13 cellular contexts compared by ENCODE assay signal in genomic region chr6:159971341-159972178, GRCh38. TPM values are rescaled to one million over a fixed set of nuclear protein-coding genes. Genes with fewer than 3 reads are reported as not detected.
DNase-seq lines count a peak whose midpoint lies in the region; ATAC-seq, FAIRE-seq and TF ChIP-seq lines count a peak whose summit lies in the region.
"Had no signal": no experiment of that assay in that cellular context is flagged by ENCODE, and none has a peak within 500 bp of the region (broad histone marks: within the 10 kb centered on the region; RNA-seq: fewer than 3 reads in every experiment).

No MANE protein-coding gene starts in this region.

- H3K4me1 Mint-ChIP-seq in stimulated activated naive CD8-positive, alpha-beta T cell treated with anti-CD3 and anti-CD28 coated beads, Interleukin-15, Interleukin-2, amounts not matched to agents 100 ng/mL and 50 ng/mL, for 24 hours (ENCODE audit: low read depth) = peaks cover 73% of the 10 kb centered on the region
- H3K4me1 Mint-ChIP-seq in activated naive CD8-positive, alpha-beta T cell treated with anti-CD3 and anti-CD28 coated beads, Interleukin-2, amount 10 ng/mL, durations not matched to agents 7 days and 5 days = peaks cover 54% of the 10 kb centered on the region
- peaks cover 35 to 48% (median 47%) of the 10 kb centered on the region in 3 donors for H3K4me1 Mint-ChIP-seq in naive B cell

- WGBS in pancreas, 2 donors = 85 to 93% methylated on average over 12 of the region's 12 CpGs
- 92 to 98% methylated on average over 8 to 12 of the region's 12 CpGs for WGBS in transverse colon (ENCODE audit: low coverage in 1 of 2), 2 donors

- H3K4me1 ChIP-seq in pancreas (peaks cover 3 to 25% (median 15%) of the 10 kb centered on the region in 3 donors), transverse colon (peaks cover 4 to 65% (median 23%) of the 10 kb centered on the region in 4 donors)

- TF ChIP-seq CTCF in pancreas (IDR thresholded peaks at IDR 0.05) (no peak), transverse colon (IDR thresholded peaks at IDR 0.05) (no peak)

- TF ChIP-seq EP300 in transverse colon (IDR thresholded peaks at IDR 0.05; ENCODE audit: low read depth) = no peak

- H3K27me3 ChIP-seq in pancreas (no peaks in the 10 kb centered on the region), transverse colon (no peaks in the 10 kb centered on the region)
- H3K27me3 ChIP-seq: right atrium auricular region had no signal

- intact Hi-C loops in pancreas (cut with DNase I) = loop anchor here in 1 of 3 donors (10.0 kb wide), 1 partner anchor 53 kb away; no protein-coding TSS in a partner anchor
- intact Hi-C loops in transverse colon (cut with DNase I; ENCODE audit: low total_unique reads) = no loop called here

- in situ Hi-C loops in transverse colon (cut with MboI; ENCODE audit: low pct_ligation_motif_present in 1 of 4, low pct_unique_long_range_greater_than_20kb in 1 of 4, low sequenced_read_pairs in 3 of 4) = loop anchor here in 1 of 4 donors (25.0 kb wide), 1 partner anchor 284 kb away; the partner anchor contains the start of gene SOD2

- POLR2A ChIA-PET in activated naive CD8-positive, alpha-beta T cell treated with anti-CD3 and anti-CD28 coated beads, Interleukin-2, amount 10 ng/mL, durations not matched to agents 7 days and 5 days (lab: Charles Lee) = interaction anchor here (1.6 to 2.4 kb wide), 2 partner anchors 10 to 245 kb away, joined by 4 to 17 read pairs; partner anchors contain the start of gene WTAP

- H3K27ac ChIP-seq in pancreas = no peak overlapping the region
- no peak overlapping the region for H3K27ac ChIP-seq in transverse colon

- H3K9me3 Mint-ChIP-seq in stimulated activated naive CD8-positive, alpha-beta T cell treated with anti-CD3 and anti-CD28 coated beads, Interleukin-15, Interleukin-2, amounts not matched to agents 100 ng/mL and 50 ng/mL, for 24 hours = no peaks in the 10 kb centered on the region
- H3K9me3 Mint-ChIP-seq in activated naive CD8-positive, alpha-beta T cell treated with anti-CD3 and anti-CD28 coated beads, Interleukin-2, amount 10 ng/mL, durations not matched to agents 7 days and 5 days = no peaks in the 10 kb centered on the region
- no peaks in the 10 kb centered on the region for H3K9me3 Mint-ChIP-seq in naive B cell

- H3K27me3 Mint-ChIP-seq in stimulated activated naive CD8-positive, alpha-beta T cell treated with anti-CD3 and anti-CD28 coated beads, Interleukin-15, Interleukin-2, amounts not matched to agents 100 ng/mL and 50 ng/mL, for 24 hours = no peaks in the 10 kb centered on the region
- peaks cover under 1% of the 10 kb centered on the region for H3K27me3 Mint-ChIP-seq in activated naive CD8-positive, alpha-beta T cell treated with anti-CD3 and anti-CD28 coated beads, Interleukin-2, amount 10 ng/mL, durations not matched to agents 7 days and 5 days
- no peaks in the 10 kb centered on the region for H3K27me3 Mint-ChIP-seq in naive B cell

- H3K4me3 ChIP-seq in pancreas (no peak overlapping the region), transverse colon (no peak overlapping the region)
- H3K4me3 ChIP-seq: right atrium auricular region had no signal

- H3K36me3 ChIP-seq in pancreas (no peaks in the 10 kb centered on the region), transverse colon (no peaks in the 10 kb centered on the region)
- H3K36me3 ChIP-seq: right atrium auricular region had no signal

- peaks cover 54% of the 10 kb centered on the region for H3K36me3 Mint-ChIP-seq in stimulated activated naive CD8-positive, alpha-beta T cell treated with anti-CD3 and anti-CD28 coated beads, Interleukin-15, Interleukin-2, amounts not matched to agents 100 ng/mL and 50 ng/mL, for 24 hours (ENCODE audit: low read depth)
- H3K36me3 Mint-ChIP-seq in activated naive CD8-positive, alpha-beta T cell treated with anti-CD3 and anti-CD28 coated beads, Interleukin-2, amount 10 ng/mL, durations not matched to agents 7 days and 5 days = peaks cover 3% of the 10 kb centered on the region
- no peaks in the 10 kb centered on the region for H3K36me3 Mint-ChIP-seq in naive B cell

- no peak for ATAC-seq in stimulated activated naive CD8-positive, alpha-beta T cell treated with anti-CD3 and anti-CD28 coated beads, Interleukin-15, Interleukin-2, amounts not matched to agents 100 U/mL and 50 U/mL, for 24 hours
- no peak for ATAC-seq in activated naive CD8-positive, alpha-beta T cell treated with anti-CD3 and anti-CD28 coated beads, Interleukin-2, amount 10 ng/mL, durations not matched to agents 7 days and 5 days (ENCODE audit: low read depth)
- ATAC-seq in naive B cell (ENCODE audit: low read depth in 2 of 2) = no peak
- no peak for ATAC-seq in pancreas
- ATAC-seq in HG03432 (IDR thresholded peaks at IDR 0.05; ENCODE audit: unreplicated experiment) = no peak

- no peak for FAIRE-seq in pancreas (lab: Jason Lieb, UNC)
- FAIRE-seq: G401.6 had no signal

- no peak for DNase-seq in stimulated activated naive CD8-positive, alpha-beta T cell treated with anti-CD3 and anti-CD28 coated beads, Interleukin-15, Interleukin-2, amounts not matched to agents 100 U/mL and 50 U/mL, for 24 hours
- no peak for DNase-seq in activated naive CD8-positive, alpha-beta T cell treated with anti-CD3 and anti-CD28 coated beads, Interleukin-2, amount 10 ng/mL, durations not matched to agents 7 days and 5 days
- DNase-seq in naive B cell (no peak), Kasumi-1 (lab: John Stamatoyannopoulos, UW) (no peak), pancreas (no peak), transverse colon (no peak)
- DNase-seq: activated gamma-delta T cell treated with Interleukin-2 at 50 U/mL for 16 hours, AML-193, NCI-H1092 treated with DMSO at 0.1 percent for 48 hours had no signal

- H3K9me3 ChIP-seq in pancreas (no peaks in the 10 kb centered on the region), transverse colon (no peaks in the 10 kb centered on the region)
- H3K9me3 ChIP-seq: right atrium auricular region had no signal

- H3K27ac Mint-ChIP-seq in stimulated activated naive CD8-positive, alpha-beta T cell treated with anti-CD3 and anti-CD28 coated beads, Interleukin-15, Interleukin-2, amounts not matched to agents 100 ng/mL and 50 ng/mL, for 24 hours = peak overlapping the region; percentile 93
- no peak overlapping the region for H3K27ac Mint-ChIP-seq in activated naive CD8-positive, alpha-beta T cell treated with anti-CD3 and anti-CD28 coated beads, Interleukin-2, amount 10 ng/mL, durations not matched to agents 7 days and 5 days
- H3K27ac Mint-ChIP-seq in naive B cell = peak overlapping the region in 2 of 6 donors; percentile 27 to 37

- no peak for TF ChIP-seq POLR2A in transverse colon (IDR thresholded peaks at IDR 0.05)

- H3K4me3 Mint-ChIP-seq in stimulated activated naive CD8-positive, alpha-beta T cell treated with anti-CD3 and anti-CD28 coated beads, Interleukin-15, Interleukin-2, amounts not matched to agents 100 ng/mL and 50 ng/mL, for 24 hours = peak overlapping the region; percentile 98
- H3K4me3 Mint-ChIP-seq in activated naive CD8-positive, alpha-beta T cell treated with anti-CD3 and anti-CD28 coated beads, Interleukin-2, amount 10 ng/mL, durations not matched to agents 7 days and 5 days = peak overlapping the region; percentile 58
- peak overlapping the region in 6 of 8 donors; percentile 10 to 96 (median 64) for H3K4me3 Mint-ChIP-seq in naive B cell

RNA-seq across cellular contexts. Expression of gene IGF2R, which starts 2.7 kb away (rescaled TPM):
- total RNA-seq in activated naive CD8-positive, alpha-beta T cell treated with anti-CD3 and anti-CD28 coated beads, Interleukin-2, amount 10 ng/mL, durations not matched to agents 7 days and 5 days = 10 to 100 TPM; 75.0 to 77.7 TPM
- 10 to 100 TPM in 1 of 6 donors, 1 to 10 TPM in 5; 2.3 to 12.1 (median 7.0) TPM for polyA plus RNA-seq in naive B cell (ENCODE audit: low read depth in 6 of 6)
- 10 to 100 TPM; 27.5 to 54.0 (median 37.7) TPM for total RNA-seq in pancreas
- 10 to 100 TPM; 11.0 to 14.5 TPM for polyA plus RNA-seq in pancreas
- 100 to 1,000 TPM in 1 of 4 donors, 10 to 100 TPM in 3; 48.8 to 106 (median 92.3) TPM for total RNA-seq in transverse colon
